In genomic region chr7:88357794-88358533, GRCh38 we compare ENCODE assay signal across 8 cellular contexts. TPM values are rescaled to one million over a fixed set of nuclear protein-coding genes. Genes with fewer than 3 reads are reported as not detected.
A peak's percentile ranks its signal among the peaks of the same experiment; 100 is the strongest.
DNase-seq lines count a peak whose midpoint lies in the region; ATAC-seq and TF ChIP-seq lines count a peak whose summit lies in the region.
"Had no signal": no experiment of that assay in that cellular context is flagged by ENCODE, and none has a peak within 500 bp of the region (broad histone marks: within the 10 kb centered on the region; RNA-seq: fewer than 3 reads in every experiment).

No MANE protein-coding gene starts in this region.

- no peak overlapping the region for H3K27ac ChIP-seq in left ventricle myocardium inferior (replicated peaks)
- H3K27ac ChIP-seq: parathyroid adenoma had no signal

- no peaks in the 10 kb centered on the region for H3K4me1 Mint-ChIP-seq in activated T-cell treated with anti-CD3 and anti-CD28 coated beads, Interleukin-2, amount 50 U/mL, for 4 hours (ENCODE audit: low read depth)
- H3K4me1 Mint-ChIP-seq in activated T-helper 2 cell treated with anti-CD3 and anti-CD28 coated beads, Interferon-gamma antibody, Interleukin-2, Interleukin-4, amounts not matched to agents 10 μg/mL and 5 μg/mL and 100 μg/mL, durations not matched to agents 14 hours and 24 hours and 36 hours (ENCODE audit: low read depth): no peaks in the 10 kb centered on the region

- H3K27me3 Mint-ChIP-seq in activated T-cell treated with anti-CD3 and anti-CD28 coated beads, Interleukin-2, amount 50 U/mL, for 4 hours (ENCODE audit: low read depth): peaks cover 6% of the 10 kb centered on the region
- peaks cover 12% of the 10 kb centered on the region for H3K27me3 Mint-ChIP-seq in activated T-helper 2 cell treated with anti-CD3 and anti-CD28 coated beads, Interferon-gamma antibody, Interleukin-2, Interleukin-4, amounts not matched to agents 10 μg/mL and 5 μg/mL and 100 μg/mL, durations not matched to agents 14 hours and 24 hours and 36 hours (ENCODE audit: low read depth)

- H3K4me3 Mint-ChIP-seq in activated T-cell treated with anti-CD3 and anti-CD28 coated beads, Interleukin-2, amount 50 U/mL, for 4 hours: no peak overlapping the region
- H3K4me3 Mint-ChIP-seq in activated T-helper 2 cell treated with anti-CD3 and anti-CD28 coated beads, Interferon-gamma antibody, Interleukin-2, Interleukin-4, amounts not matched to agents 10 μg/mL and 5 μg/mL and 100 μg/mL, durations not matched to agents 14 hours and 24 hours and 36 hours (ENCODE audit: low read depth): no peak overlapping the region

- no peaks in the 10 kb centered on the region for H3K27me3 ChIP-seq in left ventricle myocardium inferior (ENCODE audit: low read depth)

- DNase-seq in RPMI7951 (ENCODE audit: low read depth) (peak; percentile 2), left ventricle myocardium inferior (no peak), cerebellar nuclear complex (lab: John Stamatoyannopoulos, UW) (no peak)
- no peak for DNase-seq in activated T-cell treated with anti-CD3 and anti-CD28 coated beads, Interleukin-2, amount 50 U/mL, for 4 hours
- DNase-seq in activated T-helper 2 cell treated with anti-CD3 and anti-CD28 coated beads, Interferon-gamma antibody, Interleukin-2, Interleukin-4, amounts not matched to agents 10 μg/mL and 5 μg/mL and 100 μg/mL, durations not matched to agents 14 hours and 24 hours and 36 hours (ENCODE audit: low spot score): no peak

- peak overlapping the region; percentile 49 for H3K4me3 ChIP-seq in left ventricle myocardium inferior

- H3K9me3 Mint-ChIP-seq in activated T-cell treated with anti-CD3 and anti-CD28 coated beads, Interleukin-2, amount 50 U/mL, for 4 hours: no peaks in the 10 kb centered on the region
- no peaks in the 10 kb centered on the region for H3K9me3 Mint-ChIP-seq in activated T-helper 2 cell treated with anti-CD3 and anti-CD28 coated beads, Interferon-gamma antibody, Interleukin-2, Interleukin-4, amounts not matched to agents 10 μg/mL and 5 μg/mL and 100 μg/mL, durations not matched to agents 14 hours and 24 hours and 36 hours

- peak; percentile 73 for ATAC-seq in GM18873 (IDR thresholded peaks at IDR 0.05; ENCODE audit: low FRiP score, unreplicated experiment)
- ATAC-seq in HG02981 (IDR thresholded peaks at IDR 0.05; ENCODE audit: unreplicated experiment): peak; percentile 75
- ATAC-seq in activated T-cell treated with anti-CD3 and anti-CD28 coated beads, Interleukin-2, amount 50 U/mL, for 4 hours: no peak

- H3K9me3 ChIP-seq in left ventricle myocardium inferior (replicated peaks): no peaks in the 10 kb centered on the region

- intact Hi-C loops in left ventricle myocardium inferior (cut with micrococcal nuclease): loop anchor here (5.0 kb wide), 1 partner anchor 116 kb away; no protein-coding TSS in a partner anchor
- intact Hi-C loops in activated T-helper 2 cell treated with anti-CD3 and anti-CD28 coated beads, Interferon-gamma antibody, Interleukin-2, Interleukin-4, amounts not matched to agents 10 μg/mL and 5 μg/mL and 100 μg/mL, durations not matched to agents 14 hours and 24 hours and 36 hours (cut with micrococcal nuclease): loop anchor here (1.0 kb wide), 1 partner anchor 115 kb away; no protein-coding TSS in a partner anchor

- peaks cover 5% of the 10 kb centered on the region for H3K4me1 ChIP-seq in left ventricle myocardium inferior
- H3K4me1 ChIP-seq: parathyroid adenoma had no signal

- H3K36me3 Mint-ChIP-seq in activated T-cell treated with anti-CD3 and anti-CD28 coated beads, Interleukin-2, amount 50 U/mL, for 4 hours (ENCODE audit: insufficient read depth): no peaks in the 10 kb centered on the region
- H3K36me3 Mint-ChIP-seq in activated T-helper 2 cell treated with anti-CD3 and anti-CD28 coated beads, Interferon-gamma antibody, Interleukin-2, Interleukin-4, amounts not matched to agents 10 μg/mL and 5 μg/mL and 100 μg/mL, durations not matched to agents 14 hours and 24 hours and 36 hours (ENCODE audit: low read depth): no peaks in the 10 kb centered on the region

- no peaks in the 10 kb centered on the region for H3K36me3 ChIP-seq in left ventricle myocardium inferior

- no peak overlapping the region for H3K27ac Mint-ChIP-seq in activated T-helper 2 cell treated with anti-CD3 and anti-CD28 coated beads, Interferon-gamma antibody, Interleukin-2, Interleukin-4, amounts not matched to agents 10 μg/mL and 5 μg/mL and 100 μg/mL, durations not matched to agents 14 hours and 24 hours and 36 hours

- TF ChIP-seq CTCF in left ventricle myocardium inferior (IDR thresholded peaks at IDR 0.05; ENCODE audit: borderline replicate concordance): peak; percentile 77

RNA-seq across cellular contexts. Expression of gene STEAP4, which starts 51.3 kb away (rescaled TPM):
- not detected in 2 replicates for total RNA-seq in RPMI7951 (2014; rRNA removed; shearing (Covaris generic))
- 15.7 TPM for total RNA-seq in left ventricle myocardium inferior
- under 1 TPM; 0.05 to 0.10 (median 0.05) TPM for total RNA-seq in activated T-cell treated with anti-CD3 and anti-CD28 coated beads, Interleukin-2, amount 50 U/mL, for 4 hours
- 0.39 and 0.48 TPM in 2 replicates for total RNA-seq in activated T-helper 2 cell treated with anti-CD3 and anti-CD28 coated beads, Interferon-gamma antibody, Interleukin-2, Interleukin-4, amounts not matched to agents 10 μg/mL and 5 μg/mL and 100 μg/mL, durations not matched to agents 14 hours and 24 hours and 36 hours

Comparison
In these comparisons a context has a peak if more than half of its experiments do, and no peak if none do; other contexts are left out.
1. ATAC-seq: peak in GM18873 (single experiment) and HG02981 (single experiment); none in activated T-cell treated with anti-CD3 and anti-CD28 coated beads, Interleukin-2, amount 50 U/mL, for 4 hours (0 of 2).
2. RNA of gene STEAP4, which starts 51.3 kb away (total RNA-seq): 15.7 TPM in left ventricle myocardium inferior (single experiment); 0.39 to 0.48 TPM in activated T-helper 2 cell treated with anti-CD3 and anti-CD28 coated beads, Interferon-gamma antibody, Interleukin-2, Interleukin-4, amounts not matched to agents 10 μg/mL and 5 μg/mL and 100 μg/mL, durations not matched to agents 14 hours and 24 hours and 36 hours, 0.05 to 0.10 TPM in activated T-cell treated with anti-CD3 and anti-CD28 coated beads, Interleukin-2, amount 50 U/mL, for 4 hours and not detected in RPMI7951; every median in the first group is over 10 times any median in the second.